Comparison of ENCODE assay signal across 1 cellular context in genomic region chr7:30900053-30900452, GRCh38.
TF ChIP-seq lines count a peak whose summit lies in the region.

No MANE protein-coding gene starts in this region.

TF ChIP-seq in WTC11, 78 proteins besides CTCF, POLR2A, EP300 and RAD21:
- TF ChIP-seq ZNF532 (CRISPR knock-in tag; IDR thresholded peaks at IDR 0.05; ENCODE audit: borderline replicate concordance) (no peak), FOXP4 (CRISPR knock-in tag; IDR thresholded peaks at IDR 0.05) (no peak), PRRX2 (CRISPR knock-in tag; IDR thresholded peaks at IDR 0.05) (no peak), CREB1 (CRISPR knock-in tag; IDR thresholded peaks at IDR 0.05) (no peak), TCF7 (CRISPR knock-in tag; IDR thresholded peaks at IDR 0.05; ENCODE audit: low read depth) (no peak), OVOL2 (CRISPR knock-in tag; IDR thresholded peaks at IDR 0.05; ENCODE audit: borderline replicate concordance) (no peak), NFATC4 (CRISPR knock-in tag; IDR thresholded peaks at IDR 0.05) (no peak), KAT7 (CRISPR knock-in tag; IDR thresholded peaks at IDR 0.05; ENCODE audit: borderline replicate concordance) (no peak), IRF1 (CRISPR knock-in tag; IDR thresholded peaks at IDR 0.05) (no peak), IRF2 (CRISPR knock-in tag; IDR thresholded peaks at IDR 0.05; ENCODE audit: borderline replicate concordance, low read depth) (no peak)
TF ChIP-seq in WTC11: peak in this region for 0.
